ENCODE assay signal across 18 cellular contexts in genomic region chr1:226706664-226707063, GRCh38. TPM values are rescaled to one million over a fixed set of nuclear protein-coding genes. Genes with fewer than 3 reads are reported as not detected.
A peak's percentile ranks its signal among the peaks of the same experiment; 100 is the strongest.
DNase-seq lines count a peak whose midpoint lies in the region; ATAC-seq, FAIRE-seq and TF ChIP-seq lines count a peak whose summit lies in the region.
"Had no signal": no experiment of that assay in that cellular context is flagged by ENCODE, and none has a peak within 500 bp of the region (broad histone marks: within the 10 kb centered on the region; RNA-seq: fewer than 3 reads in every experiment).

No MANE protein-coding gene starts in this region.

- H3K4me3 ChIP-seq in K562 = no peak overlapping the region
- no peak overlapping the region for H3K4me3 ChIP-seq in PC-3 (ENCODE audit: low read length)
- H3K4me3 ChIP-seq: GM23338, prostate gland, tibial artery had no signal

- TF ChIP-seq RAD21 in K562 (CRISPR knock-in tag; conservative IDR thresholded peaks at IDR 0.05 in 1 of 2, IDR thresholded peaks at IDR 0.05 in 1 of 2) = no peak

- FAIRE-seq in K562 (lab: Jason Lieb, UNC) = no peak
- FAIRE-seq: bronchial epithelial cell had no signal

- H4K20me1 ChIP-seq in K562 (replicated peaks; ENCODE audit: control insufficient read depth, insufficient read depth, low read length) = no peaks in the 10 kb centered on the region; the same call in 1 of the 2 replicates
- H4K20me1 ChIP-seq in PC-3 (ENCODE audit: low read length) = no peaks in the 10 kb centered on the region

- TF ChIP-seq CTCF in K562 (IDR thresholded peaks at IDR 0.05 in 2 of 3, conservative IDR thresholded peaks at IDR 0.05 in 1 of 3; ENCODE audit: insufficient read depth in 2 of 3, low read depth in 1 of 3, low read length in 3 of 3) (no peak), PC-3 (conservative IDR thresholded peaks at IDR 0.05; ENCODE audit: low read depth, low read length) (no peak)

- no peak for DNase-seq in activated T-cell treated with anti-CD3 and anti-CD28 coated beads, Interleukin-2, amount 50 U/mL, for 24 hours
- DNase-seq in activated T-cell treated with anti-CD3 and anti-CD28 coated beads, Interleukin-2, amount 50 U/mL, for 4 hours = no peak
- DNase-seq in NCI-H1105 treated with DMSO at 0.1 percent for 48 hours (lab: John Stamatoyannopoulos, UW) (peak; percentile 71), K562 (ENCODE audit: extremely low read depth in 1 of 4, low spot score in 3 of 4) (no peak), substantia nigra (lab: John Stamatoyannopoulos, UW) (peak in 1 of 49 donors; percentile 72), PC-3 (no peak)
- no peak for DNase-seq in stimulated activated CD4-positive, alpha-beta T cell treated with anti-CD3 and anti-CD28 coated beads, Interleukin-4, amount 100 ng/mL, for 1 hour
- DNase-seq: activated CD8-positive, alpha-beta memory T cell treated with anti-CD3 and anti-CD28 coated beads, Interleukin-2, amount 10 ng/mL, durations not matched to agents 7 days and 5 days; activated naive CD4-positive, alpha-beta T cell treated with anti-CD3 and anti-CD28 coated beads for 36 hours; effector CD8-positive, alpha-beta T cell; left ventricle myocardium superior; NCI-H226; tibial artery had no signal

- H3K9me3 ChIP-seq in K562 (replicated peaks; ENCODE audit: control insufficient read depth, insufficient read depth, low read depth, low read length) (no peaks in the 10 kb centered on the region), PC-3 (ENCODE audit: low read length) (no peaks in the 10 kb centered on the region)
- H3K9me3 ChIP-seq: prostate gland, tibial artery had no signal

- CTCF ChIA-PET in K562 (lab: Yijun Ruan, JAX; ENCODE audit: low intra/inter-chr PET ratio) = no interaction called here
- CTCF ChIA-PET in PC-3 (lab: Charles Lee) = no interaction called here

- in situ Hi-C loops in K562 (cut with MboI) = no loop called here

- no peaks in the 10 kb centered on the region for H3K9me2 ChIP-seq in PC-3 (replicated peaks; ENCODE audit: low read length)

- H3K27ac ChIP-seq in K562 (ENCODE audit: extremely low read depth, low read depth, low read length) = no peak overlapping the region
- H3K27ac ChIP-seq in substantia nigra (ENCODE audit: low read depth, low read length, poor library complexity, severe bottlenecking) = peak overlapping the region; percentile 63
- no peak overlapping the region for H3K27ac ChIP-seq in PC-3 (ENCODE audit: low read length)
- H3K27ac ChIP-seq: tibial artery, VCaP had no signal

- peaks cover 65% of the 10 kb centered on the region for H3K36me3 Mint-ChIP-seq in activated T-cell treated with anti-CD3 and anti-CD28 coated beads, Interleukin-2, amount 50 U/mL, for 24 hours (ENCODE audit: low read depth)
- H3K36me3 Mint-ChIP-seq in activated T-cell treated with anti-CD3 and anti-CD28 coated beads, Interleukin-2, amount 50 U/mL, for 4 hours (ENCODE audit: insufficient read depth) = peaks cover 28% of the 10 kb centered on the region

- H3K9me1 ChIP-seq in K562 (ENCODE audit: control insufficient read depth, insufficient read depth, low read length) = no peaks in the 10 kb centered on the region

- no peak overlapping the region for H3K4me3 Mint-ChIP-seq in activated T-cell treated with anti-CD3 and anti-CD28 coated beads, Interleukin-2, amount 50 U/mL, for 24 hours
- H3K4me3 Mint-ChIP-seq in activated T-cell treated with anti-CD3 and anti-CD28 coated beads, Interleukin-2, amount 50 U/mL, for 4 hours = no peak overlapping the region
- H3K4me3 Mint-ChIP-seq: activated CD8-positive, alpha-beta memory T cell treated with anti-CD3 and anti-CD28 coated beads, Interleukin-2, amount 10 ng/mL, durations not matched to agents 7 days and 5 days; activated naive CD4-positive, alpha-beta T cell treated with anti-CD3 and anti-CD28 coated beads for 36 hours; GM23338 had no signal

- ATAC-seq in activated T-cell treated with anti-CD3 and anti-CD28 coated beads, Interleukin-2, amount 50 U/mL, for 4 hours = no peak
- ATAC-seq in K562 (no peak), GM21786 (IDR thresholded peaks at IDR 0.05; ENCODE audit: unreplicated experiment) (no peak), PC-3 (no peak)
- ATAC-seq: activated CD8-positive, alpha-beta memory T cell treated with anti-CD3 and anti-CD28 coated beads, Interleukin-2, amount 10 ng/mL, durations not matched to agents 7 days and 5 days; GM23338; left ventricle myocardium superior had no signal

- peak overlapping the region; percentile 61 for H3K27ac Mint-ChIP-seq in activated T-cell treated with anti-CD3 and anti-CD28 coated beads, Interleukin-2, amount 50 U/mL, for 24 hours
- H3K27ac Mint-ChIP-seq: activated CD8-positive, alpha-beta memory T cell treated with anti-CD3 and anti-CD28 coated beads, Interleukin-2, amount 10 ng/mL, durations not matched to agents 7 days and 5 days; GM23338 had no signal

- no peaks in the 10 kb centered on the region for H3K27me3 Mint-ChIP-seq in activated T-cell treated with anti-CD3 and anti-CD28 coated beads, Interleukin-2, amount 50 U/mL, for 24 hours
- H3K27me3 Mint-ChIP-seq in activated T-cell treated with anti-CD3 and anti-CD28 coated beads, Interleukin-2, amount 50 U/mL, for 4 hours (ENCODE audit: low read depth) = no peaks in the 10 kb centered on the region
- H3K27me3 Mint-ChIP-seq: activated CD8-positive, alpha-beta memory T cell treated with anti-CD3 and anti-CD28 coated beads, Interleukin-2, amount 10 ng/mL, durations not matched to agents 7 days and 5 days had no signal

- POLR2A ChIA-PET in K562 (lab: Yijun Ruan, JAX) (interaction anchor here (0.7 kb wide), 1 partner anchor 52 kb away, joined by 3 read pairs; no protein-coding TSS in a partner anchor), PC-3 (lab: Charles Lee; ENCODE audit: unreplicated experiment) (no interaction called here)

- intact Hi-C loops in K562 (cut with micrococcal nuclease) = no loop called here
- intact Hi-C loops in PC-3 (cut with micrococcal nuclease) = no loop called here

- H3K4me1 ChIP-seq in K562 (replicated peaks in 1 of 2; ENCODE audit: control insufficient read depth in 2 of 2, insufficient read depth in 2 of 2, low read length in 2 of 2) (peaks cover 8 to 9% of the 10 kb centered on the region in 2 experiments; a peak in 2 of 5 replicates), PC-3 (ENCODE audit: insufficient read depth, low read length) (peaks cover 37% of the 10 kb centered on the region)

- TF ChIP-seq POLR2A in K562 (conservative IDR thresholded peaks at IDR 0.05) = no peak

- no peaks in the 10 kb centered on the region for H3F3A ChIP-seq in PC-3 (ENCODE audit: low read length, unreplicated experiment)

- BruUV-seq in K562 (replicated peaks; lab: Mats Ljungman, UMichigan) (no TSS peak), PC-3 (replicated peaks; lab: Mats Ljungman, UMichigan) (no TSS peak)

- no peaks in the 10 kb centered on the region for H3K36me3 ChIP-seq in K562 (ENCODE audit: control insufficient read depth, insufficient read depth, low read length)
- H3K36me3 ChIP-seq in PC-3 (ENCODE audit: low read depth, low read length) = no peaks in the 10 kb centered on the region
- H3K36me3 ChIP-seq: prostate gland, tibial artery had no signal

- H3K4me1 Mint-ChIP-seq in activated T-cell treated with anti-CD3 and anti-CD28 coated beads, Interleukin-2, amount 50 U/mL, for 24 hours (ENCODE audit: low read depth) = peaks cover 88% of the 10 kb centered on the region
- peaks cover 84% of the 10 kb centered on the region for H3K4me1 Mint-ChIP-seq in activated T-cell treated with anti-CD3 and anti-CD28 coated beads, Interleukin-2, amount 50 U/mL, for 4 hours (ENCODE audit: low read depth)

- H3K27me3 ChIP-seq in K562 (ENCODE audit: control insufficient read depth in 2 of 2, insufficient read depth in 2 of 2, low read length in 2 of 2) (peaks cover 12 to 43% of the 10 kb centered on the region in 2 experiments), PC-3 (ENCODE audit: low read length) (no peaks in the 10 kb centered on the region)
- H3K27me3 ChIP-seq: tibial artery had no signal

- H2AFZ ChIP-seq in K562 (ENCODE audit: low read depth, low read length) (no peak overlapping the region), PC-3 (ENCODE audit: low read length) (no peak overlapping the region)
- H2AFZ ChIP-seq: GM23338 had no signal

- no peaks in the 10 kb centered on the region for H3K9me3 Mint-ChIP-seq in activated T-cell treated with anti-CD3 and anti-CD28 coated beads, Interleukin-2, amount 50 U/mL, for 24 hours
- H3K9me3 Mint-ChIP-seq in activated T-cell treated with anti-CD3 and anti-CD28 coated beads, Interleukin-2, amount 50 U/mL, for 4 hours = no peaks in the 10 kb centered on the region
- H3K9me3 Mint-ChIP-seq: activated naive CD4-positive, alpha-beta T cell treated with anti-CD3 and anti-CD28 coated beads for 36 hours; GM23338 had no signal

- TF ChIP-seq EP300 in K562 (IDR thresholded peaks at IDR 0.05; ENCODE audit: low read length) = no peak

- H3K4me2 ChIP-seq in K562 (ENCODE audit: insufficient read depth, low read length) (no peak overlapping the region), PC-3 (ENCODE audit: low read length) (no peak overlapping the region)
- H3K4me2 ChIP-seq: GM23338 had no signal

- no peak overlapping the region for H3K9ac ChIP-seq in K562 (ENCODE audit: insufficient read depth in 1 of 2, low read depth in 2 of 2, low read length in 2 of 2)
- no peak overlapping the region for H3K9ac ChIP-seq in PC-3 (ENCODE audit: low read length)

- 0% methylated on average over 4 of the region's 4 CpGs for WGBS in K562 (ENCODE audit: insufficient coverage, low coverage, missing lambda C conversion rate)

- no peaks in the 10 kb centered on the region for H3K79me2 ChIP-seq in K562 (ENCODE audit: control insufficient read depth, insufficient read depth, low read length)
- H3K79me2 ChIP-seq in PC-3 (ENCODE audit: low read length) = no peaks in the 10 kb centered on the region

RNA-seq across cellular contexts. Expression of gene ITPKB, which starts 32.4 kb away (rescaled TPM):
- total RNA-seq in activated T-cell treated with anti-CD3 and anti-CD28 coated beads, Interleukin-2, amount 50 U/mL, for 4 hours = 10 to 100 TPM; 26.2 to 28.3 (median 27.7) TPM
- 0.09 TPM in 1 of 2 replicates, not detected in the other for total RNA-seq in K562 (2011; cell fraction: chromatin; rRNA removed; ENCODE audit: low replicate concordance)
- total RNA-seq in K562 (2011; cell fraction: nucleolus; rRNA removed) = 0.13 TPM in 1 of 2 replicates, not detected in the other
- total RNA-seq in K562 (2011; cell fraction: nucleoplasm; rRNA removed) = 0.07 and 0.08 TPM in 2 replicates
- not detected in 2 replicates for total RNA-seq in K562 (2014; rRNA removed)
- not detected in 2 replicates for total RNA-seq in K562 (2014; rRNA removed; fragmentation: Illumina TruSeq; extraction: Trizol)
- total RNA-seq in K562 (2015; rRNA removed; fragmentation: Illumina TruSeq; extraction: Trizol) = not detected in 2 replicates
- total RNA-seq in K562 (2021) = 0.22 and 0.27 TPM in 2 replicates
- polyA plus RNA-seq in K562 (2011; rRNA removed) = 0.01 TPM in 2 replicates
- polyA plus RNA-seq in K562 (2011; cell fraction: cytosol; rRNA removed) = 0.01 TPM in 1 of 2 replicates, not detected in the other
- 0.03 TPM in 1 of 2 replicates, not detected in the other for polyA plus RNA-seq in K562 (2011; cell fraction: nucleus; rRNA removed)
- 0.01 TPM in 1 of 2 replicates, not detected in the other for polyA plus RNA-seq in K562 (2012)
- not detected in 2 replicates for polyA plus RNA-seq in K562 (2014; fragmentation: Illumina TruSeq; extraction: Trizol)
- polyA plus RNA-seq in K562 (2014; fragmentation: Nextera tagmentation; extraction: Ambion mirVana) = not detected
- not detected in 2 replicates for polyA plus RNA-seq in K562 (2014; rRNA removed)
- polyA minus RNA-seq in K562 (2011; rRNA and poly(A)+ RNA removed) = not detected in 2 replicates
- polyA minus RNA-seq in K562 (2011; cell fraction: cytosol; rRNA and poly(A)+ RNA removed) = not detected in 2 replicates
- not detected in 2 replicates for polyA minus RNA-seq in K562 (2011; cell fraction: nucleus; rRNA and poly(A)+ RNA removed)
- 17.7 and 24.1 TPM in 2 replicates for total RNA-seq in PC-3 (2014; rRNA removed)

Comparison
In these comparisons a context has a peak if more than half of its experiments do, and no peak if none do; other contexts are left out.
1. RNA of gene ITPKB, which starts 32.4 kb away (total RNA-seq): 26.2 to 28.3 TPM in activated T-cell treated with anti-CD3 and anti-CD28 coated beads, Interleukin-2, amount 50 U/mL, for 4 hours and 17.7 to 24.1 TPM in PC-3; 0.07 to 0.27 TPM in K562; every median in the first group is over 10 times any median in the second.